In the genomic region with DNA sequence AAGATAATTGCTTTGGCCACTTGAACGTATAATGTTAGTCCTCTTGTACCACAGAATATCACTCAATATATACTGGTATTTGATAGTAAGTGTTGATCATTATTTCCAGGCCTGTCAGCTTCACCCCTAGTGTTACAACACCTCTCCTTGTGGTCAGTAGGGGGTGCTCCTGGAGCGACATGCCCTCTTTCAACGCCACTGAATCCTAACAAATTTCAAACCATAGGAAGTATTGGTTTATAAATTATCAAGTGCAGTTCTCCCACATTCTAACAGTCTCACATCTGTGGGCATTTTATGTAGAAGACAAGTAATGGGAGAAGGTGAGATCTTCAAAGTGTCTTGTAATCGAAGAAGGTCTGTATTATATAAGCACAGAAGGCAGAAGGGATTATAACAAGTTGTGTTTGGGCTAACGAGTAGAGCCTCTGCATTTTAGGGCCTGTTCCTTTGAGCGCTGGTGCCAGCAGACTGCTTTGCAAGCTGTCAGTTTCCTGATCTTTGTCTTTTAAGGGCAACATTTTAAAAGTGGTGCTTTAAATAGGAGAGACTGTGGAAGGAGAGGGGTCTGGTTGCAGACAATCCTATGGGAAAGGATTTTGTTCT, we compare ENCODE assay signal across 11 cellular contexts. TPM values are rescaled to one million over a fixed set of nuclear protein-coding genes. Genes with fewer than 3 reads are reported as not detected.
DNase-seq lines count a peak whose midpoint lies in the region; ATAC-seq and TF ChIP-seq lines count a peak whose summit lies in the region.
"Had no signal": no experiment of that assay in that cellular context is flagged by ENCODE, and none has a peak within 500 bp of the region (broad histone marks: within the 10 kb centered on the region; RNA-seq: fewer than 3 reads in every experiment).

No MANE protein-coding gene starts in this region.

- no peak for DNase-seq in AG09319 (ENCODE audit: extremely low read depth, low read depth)
- peak; percentile 7 for DNase-seq in NCI-H748 treated with DMSO at 0.1 percent for 48 hours (lab: John Stamatoyannopoulos, UW)
- DNase-seq in fibroblast of mammary gland (ENCODE audit: low read depth), result peak; percentile 19
- no peak for DNase-seq in tibial nerve (ENCODE audit: low spot score in 2 of 2)
- no peak for DNase-seq in sciatic nerve (ENCODE audit: low spot score)
- DNase-seq in right atrium auricular region (ENCODE audit: low spot score), result no peak
- no peak for DNase-seq in NCI-H446 treated with DMSO at 0.1 percent for 48 hours (lab: John Stamatoyannopoulos, UW)
- DNase-seq: GF-D8, sigmoid colon had no signal

- H3K9me3 ChIP-seq in tibial nerve (peaks cover 0 to 5% (median 0%) of the 10 kb centered on the region in 4 donors), right atrium auricular region (no peaks in the 10 kb centered on the region)
- H3K9me3 ChIP-seq: sigmoid colon had no signal

- peak; percentile 20 for TF ChIP-seq CTCF in AG09319 (IDR thresholded peaks at IDR 0.05; ENCODE audit: low read depth, low read length)
- TF ChIP-seq CTCF in fibroblast of mammary gland (conservative IDR thresholded peaks at IDR 0.05; ENCODE audit: control insufficient read depth, insufficient read depth, low read depth, low read length), result peak; percentile 45
- no peak for TF ChIP-seq CTCF in tibial nerve (IDR thresholded peaks at IDR 0.05)
- TF ChIP-seq CTCF in right atrium auricular region (IDR thresholded peaks at IDR 0.05), result no peak

- TF ChIP-seq POLR2A in tibial nerve (IDR thresholded peaks at IDR 0.05), result no peak

- H3K27ac ChIP-seq in tibial nerve (no peak overlapping the region), right atrium auricular region (no peak overlapping the region)
- H3K27ac ChIP-seq: epithelial cell of prostate, sigmoid colon had no signal

- H3K27me3 ChIP-seq in tibial nerve (no peaks in the 10 kb centered on the region), right atrium auricular region (no peaks in the 10 kb centered on the region)
- H3K27me3 ChIP-seq: sigmoid colon had no signal

- H3K4me1 ChIP-seq in tibial nerve (no peaks in the 10 kb centered on the region), right atrium auricular region (no peaks in the 10 kb centered on the region)
- H3K4me1 ChIP-seq: sigmoid colon had no signal

- H3K4me3 ChIP-seq in fibroblast of mammary gland (ENCODE audit: control insufficient read depth, low read depth, low read length) (no peak overlapping the region), tibial nerve (no peak overlapping the region), right atrium auricular region (no peak overlapping the region)
- H3K4me3 ChIP-seq: sigmoid colon had no signal

- 66 to 75% methylated on average over 6 of the region's 6 CpGs for WGBS in tibial nerve, 2 donors

- intact Hi-C loops in sciatic nerve (cut with DNase I), result no loop called here

- ATAC-seq in GM19463 (IDR thresholded peaks at IDR 0.05; ENCODE audit: unreplicated experiment), result peak; percentile 62
- ATAC-seq in sciatic nerve, result no peak

- TF ChIP-seq EP300 in tibial nerve (IDR thresholded peaks at IDR 0.05), result no peak

- H3K36me3 ChIP-seq in tibial nerve (no peaks in the 10 kb centered on the region), right atrium auricular region (no peaks in the 10 kb centered on the region)
- H3K36me3 ChIP-seq: sigmoid colon had no signal

RNA-seq across cellular contexts. Expression of a gene that starts 57.1 kb away (rescaled TPM):
- total RNA-seq in tibial nerve (10 to 100 TPM; 15.1 to 20.9 (median 18.7) TPM), sciatic nerve (17.0 TPM), right atrium auricular region (1 to 10 TPM; 3.5 to 5.5 TPM)

Comparison
In these comparisons a context has a peak if more than half of its experiments do, and no peak if none do; other contexts are left out.
1. DNase-seq: peak in NCI-H748 treated with DMSO at 0.1 percent for 48 hours (single experiment) and fibroblast of mammary gland (single experiment); none in AG09319 (single experiment), tibial nerve (0 of 2), sciatic nerve (single experiment), right atrium auricular region (single experiment) and NCI-H446 treated with DMSO at 0.1 percent for 48 hours (single experiment).
2. CTCF ChIP-seq: peak in AG09319 (single experiment) and fibroblast of mammary gland (single experiment); none in tibial nerve (0 of 5) and right atrium auricular region (0 of 2).